Comparison of ENCODE assay signal across 1 cellular context in genomic region chr19:40055049-40055448, GRCh38.
TF ChIP-seq lines count a peak whose summit lies in the region.

No MANE protein-coding gene starts in this region.

TF ChIP-seq in SK-N-SH treated with all-trans-retinoic acid at 6 μM for 48 hours, 23 proteins besides CTCF, POLR2A, EP300 and RAD21 (continued from another document):
- TF ChIP-seq CSRNP3 (CRISPR knock-in tag; IDR thresholded peaks at IDR 0.05) (no peak), PATZ1 (CRISPR knock-in tag; IDR thresholded peaks at IDR 0.05; ENCODE audit: borderline replicate concordance) (no peak), ISL1 (CRISPR knock-in tag; IDR thresholded peaks at IDR 0.05) (no peak)
